In genomic region chrX:143502196-143502595, GRCh38 we compare ENCODE assay signal across 22 cellular contexts. TPM values are rescaled to one million over a fixed set of nuclear protein-coding genes. Genes with fewer than 3 reads are reported as not detected.
"Had no signal": no experiment of that assay in that cellular context is flagged by ENCODE, and none has a peak within 500 bp of the region (broad histone marks: within the 10 kb centered on the region; RNA-seq: fewer than 3 reads in every experiment).

No MANE protein-coding gene starts in this region.

RNA-seq across cellular contexts. Expression of gene SPANXN3, which starts 15.1 kb away (rescaled TPM):
- total RNA-seq: natural killer cell; natural killer cell treated with Interleukin-12 subunit alpha and Interleukin-12 subunit beta and Interleukin-15 and Interleukin-18, amount 100 ng/mL, for 72 hours; neural crest cell; occipital lobe; omental fat pad; osteoblast; osteocyte; ovary; pancreas; posterior vena cava; progenitor cell of endocrine pancreas; psoas muscle; pulmonary artery endothelial cell; right atrium auricular region; right cardiac atrium; right lobe of liver; sciatic nerve; sigmoid colon; skeletal muscle tissue; smooth muscle cell; spleen had no signal
- polyA plus RNA-seq: neural cell, pancreas, right cardiac atrium, sigmoid colon, smooth muscle cell, spleen had no signal
